Comparison of ENCODE assay signal across 26 cellular contexts in genomic region chr22:19599626-19600243, GRCh38.
DNase-seq lines count a peak whose midpoint lies in the region; ATAC-seq and TF ChIP-seq lines count a peak whose summit lies in the region.
"Had no signal": no experiment of that assay in that cellular context is flagged by ENCODE, and none has a peak within 500 bp of the region (broad histone marks: within the 10 kb centered on the region; RNA-seq: fewer than 3 reads in every experiment).

No MANE protein-coding gene starts in this region.

- peaks cover 16% of the 10 kb centered on the region for H3K4me1 ChIP-seq in upper lobe of right lung
- H3K4me1 ChIP-seq: adrenal gland, transverse colon had no signal

- H3K9me3 ChIP-seq in upper lobe of right lung = no peaks in the 10 kb centered on the region
- H3K9me3 ChIP-seq: adrenal gland, left lung, Peyer's patch, transverse colon had no signal

- no peak for ATAC-seq in upper lobe of right lung
- ATAC-seq in stimulated activated naive CD8-positive, alpha-beta T cell treated with anti-CD3 and anti-CD28 coated beads, Interleukin-15, amount 100 ng/mL, for 72 hours = no peak
- ATAC-seq: left lung had no signal

- H3K4me1 Mint-ChIP-seq in activated naive CD8-positive, alpha-beta T cell (ENCODE audit: low read depth) = peaks cover 59% of the 10 kb centered on the region
- H3K4me1 Mint-ChIP-seq in activated naive CD8-positive, alpha-beta T cell treated with anti-CD3 and anti-CD28 coated beads for 36 hours = peaks cover 29% of the 10 kb centered on the region
- H3K4me1 Mint-ChIP-seq in stimulated activated naive CD8-positive, alpha-beta T cell treated with anti-CD3 and anti-CD28 coated beads, Interleukin-15, amount 100 ng/mL, for 72 hours = peaks cover 55% of the 10 kb centered on the region

- no peak overlapping the region for H3K4me3 ChIP-seq in upper lobe of right lung
- H3K4me3 ChIP-seq: adrenal gland, left lung, Peyer's patch, skin epidermis, transverse colon had no signal

- no peaks in the 10 kb centered on the region for H3K9me3 Mint-ChIP-seq in activated naive CD8-positive, alpha-beta T cell (ENCODE audit: low read depth)
- no peaks in the 10 kb centered on the region for H3K9me3 Mint-ChIP-seq in activated naive CD8-positive, alpha-beta T cell treated with anti-CD3 and anti-CD28 coated beads for 36 hours
- no peaks in the 10 kb centered on the region for H3K9me3 Mint-ChIP-seq in stimulated activated naive CD8-positive, alpha-beta T cell treated with anti-CD3 and anti-CD28 coated beads, Interleukin-15, amount 100 ng/mL, for 72 hours
- H3K9me3 Mint-ChIP-seq: activated T-helper 2 cell treated with anti-CD3 and anti-CD28 coated beads, Interferon-gamma antibody, Interleukin-2, Interleukin-4, amounts not matched to agents 10 μg/mL and 5 μg/mL and 100 μg/mL, durations not matched to agents 14 hours and 24 hours and 36 hours had no signal

- no peaks in the 10 kb centered on the region for H3K36me3 Mint-ChIP-seq in activated naive CD8-positive, alpha-beta T cell
- no peaks in the 10 kb centered on the region for H3K36me3 Mint-ChIP-seq in activated naive CD8-positive, alpha-beta T cell treated with anti-CD3 and anti-CD28 coated beads for 36 hours
- H3K36me3 Mint-ChIP-seq: activated CD4-positive, alpha-beta memory T cell treated with anti-CD3 and anti-CD28 coated beads for 36 hours; naive B cell had no signal

- H3K27me3 Mint-ChIP-seq in activated naive CD8-positive, alpha-beta T cell = no peaks in the 10 kb centered on the region
- H3K27me3 Mint-ChIP-seq in activated naive CD8-positive, alpha-beta T cell treated with anti-CD3 and anti-CD28 coated beads for 36 hours = no peaks in the 10 kb centered on the region
- no peaks in the 10 kb centered on the region for H3K27me3 Mint-ChIP-seq in stimulated activated naive CD8-positive, alpha-beta T cell treated with anti-CD3 and anti-CD28 coated beads, Interleukin-15, amount 100 ng/mL, for 72 hours
- H3K27me3 Mint-ChIP-seq: activated CD4-positive, alpha-beta memory T cell treated with anti-CD3 and anti-CD28 coated beads for 36 hours had no signal

- intact Hi-C loops in upper lobe of right lung (cut with DNase I) = no loop called here

- no peak for TF ChIP-seq CTCF in upper lobe of right lung (IDR thresholded peaks at IDR 0.05)

- no peak overlapping the region for H3K4me3 Mint-ChIP-seq in activated naive CD8-positive, alpha-beta T cell
- no peak overlapping the region for H3K4me3 Mint-ChIP-seq in activated naive CD8-positive, alpha-beta T cell treated with anti-CD3 and anti-CD28 coated beads for 36 hours
- H3K4me3 Mint-ChIP-seq in stimulated activated naive CD8-positive, alpha-beta T cell treated with anti-CD3 and anti-CD28 coated beads, Interleukin-15, amount 100 ng/mL, for 72 hours = no peak overlapping the region
- H3K4me3 Mint-ChIP-seq: activated CD4-positive, alpha-beta memory T cell treated with anti-CD3 and anti-CD28 coated beads for 36 hours had no signal

- peak overlapping the region; percentile 22 for H3K27ac Mint-ChIP-seq in activated naive CD8-positive, alpha-beta T cell
- no peak overlapping the region for H3K27ac Mint-ChIP-seq in activated naive CD8-positive, alpha-beta T cell treated with anti-CD3 and anti-CD28 coated beads for 36 hours
- no peak overlapping the region for H3K27ac Mint-ChIP-seq in stimulated activated naive CD8-positive, alpha-beta T cell treated with anti-CD3 and anti-CD28 coated beads, Interleukin-15, amount 100 ng/mL, for 72 hours
- H3K27ac Mint-ChIP-seq: activated CD4-positive, alpha-beta memory T cell treated with anti-CD3 and anti-CD28 coated beads for 36 hours; activated T-helper 2 cell treated with anti-CD3 and anti-CD28 coated beads, Interferon-gamma antibody, Interleukin-2, Interleukin-4, amounts not matched to agents 10 μg/mL and 5 μg/mL and 100 μg/mL, durations not matched to agents 14 hours and 24 hours and 36 hours; naive B cell had no signal

- DNase-seq in activated naive CD8-positive, alpha-beta T cell treated with anti-CD3 and anti-CD28 coated beads for 36 hours = no peak
- DNase-seq in NCI-H748 treated with DMSO at 0.1 percent for 48 hours (lab: John Stamatoyannopoulos, UW) (peak; percentile 11), mesenteric fat pad (ENCODE audit: low spot score) (peak; percentile 57), upper lobe of right lung (no peak), NCI-H1092 treated with DMSO at 0.1 percent for 48 hours (lab: John Stamatoyannopoulos, UW) (no peak), NCI-H510A (lab: John Stamatoyannopoulos, UW) (no peak)
- DNase-seq in stimulated activated naive CD8-positive, alpha-beta T cell treated with anti-CD3 and anti-CD28 coated beads, Interleukin-15, amount 100 ng/mL, for 72 hours = no peak
- DNase-seq: activated CD4-positive, alpha-beta memory T cell treated with anti-CD3 and anti-CD28 coated beads for 36 hours; adrenal gland; brain microvascular endothelial cell; Calu3; DMS79 treated with DMSO at 0.1 percent for 48 hours; H7; IMR-90; left lung; mesendoderm; naive B cell; NCI-H1105; NCI-H2029; NCI-H510A treated with DMSO at 0.1 percent for 48 hours; stimulated activated CD8-positive, alpha-beta memory T cell treated with anti-CD3 and anti-CD28 coated beads, Interleukin-4, amount 100 ng/mL, for 48 hours; transverse colon had no signal

- no peaks in the 10 kb centered on the region for H3K27me3 ChIP-seq in upper lobe of right lung
- H3K27me3 ChIP-seq: adrenal gland, brain microvascular endothelial cell, left lung, Peyer's patch, transverse colon had no signal

- H3K27ac ChIP-seq in upper lobe of right lung = peak overlapping the region; percentile 66
- H3K27ac ChIP-seq: adrenal gland, brain microvascular endothelial cell, transverse colon had no signal

- H3K36me3 ChIP-seq in upper lobe of right lung = no peaks in the 10 kb centered on the region
- H3K36me3 ChIP-seq: adrenal gland, brain microvascular endothelial cell, left lung, Peyer's patch, transverse colon had no signal

Comparison
In these comparisons a context has a peak if more than half of its experiments do, and no peak if none do; other contexts are left out.
1. DNase-seq: peak in NCI-H748 treated with DMSO at 0.1 percent for 48 hours (single experiment) and mesenteric fat pad (single experiment); none in activated naive CD8-positive, alpha-beta T cell treated with anti-CD3 and anti-CD28 coated beads for 36 hours (single experiment), upper lobe of right lung (single experiment), NCI-H1092 treated with DMSO at 0.1 percent for 48 hours (single experiment), NCI-H510A (single experiment) and stimulated activated naive CD8-positive, alpha-beta T cell treated with anti-CD3 and anti-CD28 coated beads, Interleukin-15, amount 100 ng/mL, for 72 hours (0 of 2).